15 cellular contexts compared by ENCODE assay signal in genomic region chr16:1924095-1924494, GRCh38. TPM values are rescaled to one million over a fixed set of nuclear protein-coding genes. Genes with fewer than 3 reads are reported as not detected.
"Had no signal": no experiment of that assay in that cellular context is flagged by ENCODE, and none has a peak within 500 bp of the region (broad histone marks: within the 10 kb centered on the region; RNA-seq: fewer than 3 reads in every experiment).

No MANE protein-coding gene starts in this region.

- H3K9me3 ChIP-seq: pancreas, sigmoid colon, stomach, thoracic aorta had no signal

- H3K36me3 ChIP-seq: cardiac muscle cell, pancreas, sigmoid colon, stomach, thoracic aorta, WERI-Rb-1 had no signal

- H3K27ac Mint-ChIP-seq: activated CD8-positive, alpha-beta T cell treated with anti-CD3 and anti-CD28 coated beads for 36 hours; activated naive CD4-positive, alpha-beta T cell treated with anti-CD3 and anti-CD28 coated beads, Interleukin-2, amount 50 U/mL, for 72 hours; T-helper 17 cell had no signal

- ATAC-seq: T-helper 17 cell had no signal

- H3K27ac ChIP-seq: cardiac muscle cell, pancreas, sigmoid colon, stomach, thoracic aorta, WERI-Rb-1 had no signal

- H3K9me3 Mint-ChIP-seq: activated CD8-positive, alpha-beta T cell treated with anti-CD3 and anti-CD28 coated beads for 36 hours had no signal

- H3K4me3 Mint-ChIP-seq: activated CD8-positive, alpha-beta T cell treated with anti-CD3 and anti-CD28 coated beads for 36 hours; T-helper 17 cell had no signal

- H3K4me3 ChIP-seq: cardiac muscle cell, pancreas, sigmoid colon, stomach, thoracic aorta had no signal

- DNase-seq: activated CD4-positive, alpha-beta T cell treated with anti-CD3 and anti-CD28 coated beads for 4 hours; activated CD8-positive, alpha-beta memory T cell treated with anti-CD3 and anti-CD28 coated beads, Interleukin-2, amount 50 U/mL, for 4 hours; activated effector memory CD4-positive, alpha-beta T cell treated with anti-CD3 and anti-CD28 coated beads, Interleukin-2, amount 50 U/mL, for 16 hours; sigmoid colon; stimulated activated CD4-positive, alpha-beta T cell treated with anti-CD3 and anti-CD28 coated beads, Interleukin-2, amount 100 ng/mL, for 24 hours; stomach; T-helper 17 cell had no signal

RNA-seq across cellular contexts. Expression of gene HS3ST6, which starts 5.9 kb away (rescaled TPM):
- total RNA-seq: activated CD8-positive, alpha-beta T cell treated with anti-CD3 and anti-CD28 coated beads for 36 hours; activated naive CD4-positive, alpha-beta T cell treated with anti-CD3 and anti-CD28 coated beads, Interleukin-2, amount 50 U/mL, for 72 hours; cardiac muscle cell; fibroblast of villous mesenchyme; pancreas; sigmoid colon; stomach; T-helper 17 cell; thoracic aorta had no signal
- polyA plus RNA-seq: cardiac muscle cell had no signal

RNA-seq across cellular contexts. Expression of gene RPL3L, which starts 30.4 kb away (rescaled TPM):
- total RNA-seq: activated CD8-positive, alpha-beta T cell treated with anti-CD3 and anti-CD28 coated beads for 36 hours; activated naive CD4-positive, alpha-beta T cell treated with anti-CD3 and anti-CD28 coated beads, Interleukin-2, amount 50 U/mL, for 72 hours; cardiac muscle cell; fibroblast of villous mesenchyme; sigmoid colon; stomach; T-helper 17 cell; thoracic aorta; ureter had no signal
